In genomic region chr21:16534408-16535099, GRCh38 we compare ENCODE assay signal across 9 cellular contexts.
DNase-seq lines count a peak whose midpoint lies in the region; ATAC-seq and TF ChIP-seq lines count a peak whose summit lies in the region.
"Had no signal": no experiment of that assay in that cellular context is flagged by ENCODE, and none has a peak within 500 bp of the region (broad histone marks: within the 10 kb centered on the region; RNA-seq: fewer than 3 reads in every experiment).

No MANE protein-coding gene starts in this region.

- no peaks in the 10 kb centered on the region for H3K36me3 ChIP-seq in HAP-1 (replicated peaks)
- H3K36me3 ChIP-seq in stomach: no peaks in the 10 kb centered on the region

- in situ Hi-C loops in HAP-1 (cut with MboI; ENCODE audit: low sequenced_read_pairs): no loop called here
- in situ Hi-C loops in KBM-7 (cut with MboI; ENCODE audit: low pct_unique_long_range_greater_than_20kb, low sequenced_read_pairs): no loop called here

- DNase-seq in HAP-1 (ENCODE audit: low spot score in 2 of 2) (peak; percentile 40 to 77), amygdala (lab: John Stamatoyannopoulos, UW) (peak; percentile 6 to 87 (median 56)), left ventricle myocardium superior (peak; percentile 79), stomach (peak; percentile 29), KBM-7 (no peak), NCI-H146 treated with DMSO at 0.1 percent for 48 hours (lab: John Stamatoyannopoulos, UW; ENCODE audit: unreplicated experiment) (no peak), 8988T (no peak)

- WGBS in stomach, 5 donors: 26 to 38% (median 35%) methylated on average over 11 of the region's 11 CpGs

- intact Hi-C loops in left ventricle myocardium superior (cut with micrococcal nuclease): loop anchor here (5.0 kb wide), 1 partner anchor 117 kb away; no protein-coding TSS in a partner anchor
- intact Hi-C loops in stomach (cut with DNase I; ENCODE audit: low total_unique reads): no loop called here

- peak overlapping the region; percentile 1 to 84 (median 69) for H3K27ac ChIP-seq in stomach
- H3K27ac ChIP-seq: parathyroid adenoma had no signal

- peaks cover 30% of the 10 kb centered on the region for H3K4me1 ChIP-seq in HAP-1
- H3K4me1 ChIP-seq in stomach: peaks cover 0 to 6% (median 3%) of the 10 kb centered on the region in 4 donors
- H3K4me1 ChIP-seq: parathyroid adenoma had no signal

- H3K4me3 ChIP-seq in HAP-1: no peak overlapping the region; the same call in 1 of the 2 replicates
- peak overlapping the region; percentile 22 to 35 (median 31) for H3K4me3 ChIP-seq in stomach

- no peaks in the 10 kb centered on the region for H3K27me3 ChIP-seq in HAP-1 (ENCODE audit: low read depth)
- no peaks in the 10 kb centered on the region for H3K27me3 ChIP-seq in stomach

- TF ChIP-seq EP300 in stomach (IDR thresholded peaks at IDR 0.05): no peak

- H3K9me3 ChIP-seq in HAP-1 (no peaks in the 10 kb centered on the region), stomach (no peaks in the 10 kb centered on the region)

- TF ChIP-seq CTCF in stomach (IDR thresholded peaks at IDR 0.05): no peak

- TF ChIP-seq POLR2A in stomach (IDR thresholded peaks at IDR 0.05): no peak

- ATAC-seq in left ventricle myocardium superior: peak; percentile 76
- ATAC-seq in HG02678 (IDR thresholded peaks at IDR 0.05; ENCODE audit: unreplicated experiment): no peak

Comparison
In these comparisons a context has a peak if more than half of its experiments do, and no peak if none do; other contexts are left out.
1. DNase-seq: peak in HAP-1 (2 of 2), amygdala (56 of 56), left ventricle myocardium superior (single experiment) and stomach (single experiment); none in KBM-7 (single experiment), NCI-H146 treated with DMSO at 0.1 percent for 48 hours (single experiment) and 8988T (single experiment).